Comparison of ENCODE assay signal across 8 cellular contexts in the genomic region with DNA sequence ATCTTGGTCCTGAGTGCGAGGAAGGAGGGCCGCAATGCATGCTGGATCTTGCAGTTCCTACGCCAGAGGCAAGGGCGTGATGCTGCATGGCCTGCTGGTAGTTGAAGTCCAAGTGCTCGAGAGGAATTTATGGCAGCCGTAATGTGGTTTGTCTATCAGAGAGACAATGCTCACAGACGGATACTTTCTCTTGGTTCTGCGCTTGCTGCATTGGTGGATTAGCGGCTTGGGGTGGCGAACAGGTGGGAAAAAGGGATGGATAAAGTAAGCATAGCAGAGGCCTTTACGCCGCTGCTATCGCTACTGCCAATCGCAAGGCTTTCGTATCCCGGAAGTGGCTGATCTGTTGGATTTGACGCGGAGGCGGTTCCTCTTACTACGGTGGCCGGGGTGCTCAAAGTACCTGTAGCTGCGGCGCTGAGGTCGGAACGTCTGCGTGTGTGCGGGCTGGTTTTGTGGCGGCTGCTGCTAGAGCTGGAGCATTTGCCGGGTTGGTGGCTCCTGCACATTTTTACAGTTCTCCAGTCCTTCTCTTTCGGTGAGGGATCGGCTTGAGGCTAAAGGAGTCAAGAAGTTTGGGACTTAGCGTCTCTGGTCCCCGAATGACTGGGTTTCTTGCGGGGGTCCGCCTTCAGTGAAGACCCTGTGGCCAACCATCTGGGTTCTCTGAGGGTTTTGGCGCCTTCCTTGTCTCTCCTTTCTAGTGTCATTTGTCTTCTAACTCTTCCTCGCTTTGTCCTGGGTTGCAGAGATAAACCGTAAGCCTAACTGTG. TPM values are rescaled to one million over a fixed set of nuclear protein-coding genes. Genes with fewer than 3 reads are reported as not detected.
DNase-seq lines count a peak whose midpoint lies in the region; ATAC-seq and TF ChIP-seq lines count a peak whose summit lies in the region.

A gene with protein sequence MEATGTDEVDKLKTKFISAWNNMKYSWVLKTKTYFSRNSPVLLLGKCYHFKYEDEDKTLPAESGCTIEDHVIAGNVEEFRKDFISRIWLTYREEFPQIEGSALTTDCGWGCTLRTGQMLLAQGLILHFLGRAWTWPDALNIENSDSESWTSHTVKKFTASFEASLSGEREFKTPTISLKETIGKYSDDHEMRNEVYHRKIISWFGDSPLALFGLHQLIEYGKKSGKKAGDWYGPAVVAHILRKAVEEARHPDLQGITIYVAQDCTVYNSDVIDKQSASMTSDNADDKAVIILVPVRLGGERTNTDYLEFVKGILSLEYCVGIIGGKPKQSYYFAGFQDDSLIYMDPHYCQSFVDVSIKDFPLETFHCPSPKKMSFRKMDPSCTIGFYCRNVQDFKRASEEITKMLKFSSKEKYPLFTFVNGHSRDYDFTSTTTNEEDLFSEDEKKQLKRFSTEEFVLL (plus strand): TSS at position 397 of the 773 bp plus-strand sequence. CDS start 19,655 bp downstream, outside the sequence.

- peak within 1 kb of the TSS; percentile 97 for H2AFZ ChIP-seq in OCI-LY3 (ENCODE audit: low read depth, low read length)

- H3K27ac ChIP-seq in OCI-LY3 (ENCODE audit: low read length): peak within 1 kb of the TSS; percentile 83

- peaks cover 32% of the 10 kb centered on the region for H3K79me2 ChIP-seq in OCI-LY3 (ENCODE audit: low read length)

- H3K9ac ChIP-seq in OCI-LY3 (ENCODE audit: low read length): peak within 1 kb of the TSS; percentile 85

- no peaks in the 10 kb centered on the region for H4K20me1 ChIP-seq in OCI-LY3 (ENCODE audit: insufficient read depth, low read length)

- no peaks in the 10 kb centered on the region for H3K9me3 ChIP-seq in OCI-LY3 (ENCODE audit: insufficient read depth, low read length)
- no peaks in the 10 kb centered on the region for H3K9me3 ChIP-seq in mucosa of descending colon

- peak; percentile 95 for DNase-seq in DMS 273 treated with DMSO at 0.1 percent for 48 hours (lab: John Stamatoyannopoulos, UW)
- DNase-seq in HuH-7.5 (ENCODE audit: low spot score): peak; percentile 72
- DNase-seq in activated T-cell treated with anti-CD3 and anti-CD28 coated beads for 1 hour (ENCODE audit: low read depth): peak; percentile 86
- peak; percentile 95 for DNase-seq in epithelial cell of proximal tubule (ENCODE audit: low read depth)
- DNase-seq in mucosa of descending colon: peak; percentile 94 to 98 (median 96)
- DNase-seq in stimulated activated CD8-positive, alpha-beta memory T cell treated with anti-CD3 and anti-CD28 coated beads, Interleukin-4, amount 100 ng/mL, for 24 hours (ENCODE audit: low read depth): peak; percentile 81

- peak; percentile 96 for ATAC-seq in GM21528 (IDR thresholded peaks at IDR 0.05; ENCODE audit: low FRiP score, unreplicated experiment)
- ATAC-seq in mucosa of descending colon: peak; percentile 99

- H3K4me2 ChIP-seq in OCI-LY3 (ENCODE audit: low read length): peak within 1 kb of the TSS; percentile 87

- no peaks in the 10 kb centered on the region for H3K36me3 ChIP-seq in OCI-LY3 (replicated peaks; ENCODE audit: low read depth, low read length)
- no peaks in the 10 kb centered on the region for H3K36me3 ChIP-seq in mucosa of descending colon (ENCODE audit: low read depth)

- TF ChIP-seq CTCF in OCI-LY3 (IDR thresholded peaks at IDR 0.05; ENCODE audit: low read depth, low read length) (no peak), epithelial cell of proximal tubule (conservative IDR thresholded peaks at IDR 0.05; ENCODE audit: low read depth, low read length) (no peak), mucosa of descending colon (IDR thresholded peaks at IDR 0.05) (no peak)

- peak within 1 kb of the TSS; percentile 98 for H3K4me3 ChIP-seq in OCI-LY3 (ENCODE audit: low read length)
- peak within 1 kb of the TSS; percentile 71 for H3K4me3 ChIP-seq in epithelial cell of proximal tubule (ENCODE audit: low read depth, low read length)
- peak within 1 kb of the TSS; percentile 50 for H3K4me3 ChIP-seq in mucosa of descending colon

- peaks cover 7% of the 10 kb centered on the region; the same call in 1 of the 2 replicates for H3K4me1 ChIP-seq in OCI-LY3 (ENCODE audit: low read length)
- no peaks in the 10 kb centered on the region for H3K4me1 ChIP-seq in mucosa of descending colon (ENCODE audit: low read depth)

- H3K27me3 ChIP-seq in OCI-LY3 (ENCODE audit: low read depth, low read length): no peaks in the 10 kb centered on the region

- intact Hi-C loops in mucosa of descending colon (cut with DNase I, micrococcal nuclease): no loop called here

RNA-seq across cellular contexts. Expression of the gene that starts here (rescaled TPM):
- 7.1 and 8.0 TPM in 2 replicates for total RNA-seq in epithelial cell of proximal tubule
- total RNA-seq in mucosa of descending colon: 10 to 100 TPM in 1 of 3 donors, 1 to 10 TPM in 2; 3.8 to 11.3 (median 7.4) TPM

Comparison
In these comparisons a context has a peak if more than half of its experiments do, and no peak if none do; other contexts are left out.
1. Peak in every context shown above with its lines: DNase-seq, ATAC-seq, H3K4me3 ChIP-seq and H3K27ac ChIP-seq.